ENCODE assay signal across 8 cellular contexts in the genomic region with DNA sequence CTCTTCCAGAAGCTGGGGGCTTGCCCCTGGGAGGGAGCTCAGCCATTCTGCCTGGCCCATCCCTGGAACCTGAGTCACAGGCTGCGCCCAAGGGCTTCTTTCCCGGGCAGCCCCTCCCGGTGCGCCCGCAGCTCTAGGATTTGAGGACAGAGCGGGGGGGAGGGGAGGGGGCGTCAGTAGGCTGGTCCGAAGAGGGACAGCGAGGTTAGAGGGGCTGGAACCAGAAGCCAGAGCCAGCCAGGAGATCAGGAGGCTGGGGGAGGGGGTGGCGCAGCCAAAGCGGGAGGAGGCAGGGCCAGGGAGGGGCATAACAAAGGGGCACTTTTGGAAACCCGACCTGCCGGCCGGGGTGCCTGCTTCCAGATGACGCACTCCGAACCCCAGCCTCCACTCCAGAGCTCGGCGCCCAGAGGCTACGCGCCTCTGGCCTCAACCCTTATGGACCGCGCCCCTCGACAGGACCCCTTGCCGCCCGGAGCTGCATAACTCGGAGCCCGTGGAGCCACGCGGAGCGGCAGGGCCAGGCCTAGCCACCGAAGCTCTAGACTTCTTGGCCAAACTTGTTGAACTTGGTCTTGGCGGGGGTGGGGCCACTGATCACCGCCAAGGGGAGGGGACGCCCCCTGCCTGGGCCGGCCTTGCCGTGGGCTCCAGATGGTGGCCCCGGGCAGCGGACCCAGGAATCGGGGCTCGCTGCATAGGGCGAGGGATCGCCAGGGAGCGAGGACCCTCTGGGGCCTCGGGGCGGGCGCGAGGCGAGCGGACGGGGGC. TPM values are rescaled to one million over a fixed set of nuclear protein-coding genes. Genes with fewer than 3 reads are reported as not detected.
DNase-seq lines count a peak whose midpoint lies in the region; ATAC-seq and TF ChIP-seq lines count a peak whose summit lies in the region.

No MANE protein-coding gene starts in this region.

- intact Hi-C loops in uterus (cut with DNase I; ENCODE audit: low total_unique reads): no loop called here

- H3K4me1 ChIP-seq in endocrine pancreas (ENCODE audit: control insufficient read depth, insufficient read depth, low read length) (no peaks in the 10 kb centered on the region), uterus (peaks cover 0 to 22% of the 10 kb centered on the region in 2 donors)

- H3K27me3 ChIP-seq in endocrine pancreas (ENCODE audit: control insufficient read depth, insufficient read depth, low read length) (no peaks in the 10 kb centered on the region), uterus (no peaks in the 10 kb centered on the region)

- H3K27ac ChIP-seq in uterus: peak overlapping the region; percentile 89 to 96

- peak; percentile 78 for DNase-seq in 8988T
- peak; percentile 53 for DNase-seq in SK-N-DZ (ENCODE audit: low spot score)
- DNase-seq in midbrain (lab: John Stamatoyannopoulos, UW): peak; percentile 59
- peak; percentile 67 to 70 for DNase-seq in uterus
- DNase-seq in middle frontal gyrus (ENCODE audit: extremely low spot score, low spot score): no peak

- TF ChIP-seq CTCF in uterus (IDR thresholded peaks at IDR 0.05): no peak

- H3K9ac ChIP-seq in endocrine pancreas (ENCODE audit: control insufficient read depth, insufficient read depth, low read length): peak overlapping the region; percentile 42

- peak; percentile 11 to 42 for TF ChIP-seq POLR2A in uterus (IDR thresholded peaks at IDR 0.05)

- peak; percentile 7 for ATAC-seq in GM21360 (IDR thresholded peaks at IDR 0.05; ENCODE audit: unreplicated experiment)
- no peak for ATAC-seq in GM19395 (IDR thresholded peaks at IDR 0.05; ENCODE audit: unreplicated experiment)

- no peaks in the 10 kb centered on the region for H3K36me3 ChIP-seq in endocrine pancreas (ENCODE audit: control insufficient read depth, insufficient read depth, low read length)
- no peaks in the 10 kb centered on the region for H3K36me3 ChIP-seq in uterus

- H3K4me3 ChIP-seq in endocrine pancreas (ENCODE audit: control insufficient read depth, insufficient read depth, low read length): no peak overlapping the region
- peak overlapping the region; percentile 66 to 86 for H3K4me3 ChIP-seq in uterus

- H3K9me3 ChIP-seq in endocrine pancreas (ENCODE audit: control insufficient read depth, low read length): no peaks in the 10 kb centered on the region
- no peaks in the 10 kb centered on the region for H3K9me3 ChIP-seq in uterus

RNA-seq across cellular contexts. Expression of a gene that starts 0.7 kb away (rescaled TPM):
- 35.3 and 47.8 TPM in 2 replicates for polyA plus RNA-seq in SK-N-DZ (2014; cell fraction: cytosol; rRNA removed)
- 35.5 and 37.7 TPM in 2 replicates for polyA plus RNA-seq in SK-N-DZ (2014; cell fraction: nucleus; rRNA removed)
- total RNA-seq in uterus: 10 to 100 TPM; 28.1 to 80.3 (median 47.1) TPM

RNA-seq across cellular contexts. Expression of a gene that starts 8.8 kb away (rescaled TPM):
- 113 and 120 TPM in 2 replicates for polyA plus RNA-seq in SK-N-DZ (2014; cell fraction: cytosol; rRNA removed)
- 108 and 147 TPM in 2 replicates for polyA plus RNA-seq in SK-N-DZ (2014; cell fraction: nucleus; rRNA removed)
- total RNA-seq in uterus: 100 to 1,000 TPM in 3 of 4 donors, 10 to 100 TPM in 1; 57.4 to 243 (median 151) TPM

RNA-seq across cellular contexts. Expression of a gene that starts 29.3 kb away (rescaled TPM):
- 25.6 and 28.8 TPM in 2 replicates for polyA plus RNA-seq in SK-N-DZ (2014; cell fraction: cytosol; rRNA removed)
- polyA plus RNA-seq in SK-N-DZ (2014; cell fraction: nucleus; rRNA removed): 34.3 and 36.5 TPM in 2 replicates
- total RNA-seq in uterus: 10 to 100 TPM; 13.8 to 65.9 (median 23.8) TPM
